In genomic region chr12:3178671-3179413, GRCh38 we compare ENCODE assay signal across 1 cellular context.
TF ChIP-seq lines count a peak whose summit lies in the region.

No MANE protein-coding gene starts in this region.

TF ChIP-seq in H1, 55 proteins besides CTCF, POLR2A, EP300 and RAD21 (continued from another document):
- TF ChIP-seq, protein P1, sequence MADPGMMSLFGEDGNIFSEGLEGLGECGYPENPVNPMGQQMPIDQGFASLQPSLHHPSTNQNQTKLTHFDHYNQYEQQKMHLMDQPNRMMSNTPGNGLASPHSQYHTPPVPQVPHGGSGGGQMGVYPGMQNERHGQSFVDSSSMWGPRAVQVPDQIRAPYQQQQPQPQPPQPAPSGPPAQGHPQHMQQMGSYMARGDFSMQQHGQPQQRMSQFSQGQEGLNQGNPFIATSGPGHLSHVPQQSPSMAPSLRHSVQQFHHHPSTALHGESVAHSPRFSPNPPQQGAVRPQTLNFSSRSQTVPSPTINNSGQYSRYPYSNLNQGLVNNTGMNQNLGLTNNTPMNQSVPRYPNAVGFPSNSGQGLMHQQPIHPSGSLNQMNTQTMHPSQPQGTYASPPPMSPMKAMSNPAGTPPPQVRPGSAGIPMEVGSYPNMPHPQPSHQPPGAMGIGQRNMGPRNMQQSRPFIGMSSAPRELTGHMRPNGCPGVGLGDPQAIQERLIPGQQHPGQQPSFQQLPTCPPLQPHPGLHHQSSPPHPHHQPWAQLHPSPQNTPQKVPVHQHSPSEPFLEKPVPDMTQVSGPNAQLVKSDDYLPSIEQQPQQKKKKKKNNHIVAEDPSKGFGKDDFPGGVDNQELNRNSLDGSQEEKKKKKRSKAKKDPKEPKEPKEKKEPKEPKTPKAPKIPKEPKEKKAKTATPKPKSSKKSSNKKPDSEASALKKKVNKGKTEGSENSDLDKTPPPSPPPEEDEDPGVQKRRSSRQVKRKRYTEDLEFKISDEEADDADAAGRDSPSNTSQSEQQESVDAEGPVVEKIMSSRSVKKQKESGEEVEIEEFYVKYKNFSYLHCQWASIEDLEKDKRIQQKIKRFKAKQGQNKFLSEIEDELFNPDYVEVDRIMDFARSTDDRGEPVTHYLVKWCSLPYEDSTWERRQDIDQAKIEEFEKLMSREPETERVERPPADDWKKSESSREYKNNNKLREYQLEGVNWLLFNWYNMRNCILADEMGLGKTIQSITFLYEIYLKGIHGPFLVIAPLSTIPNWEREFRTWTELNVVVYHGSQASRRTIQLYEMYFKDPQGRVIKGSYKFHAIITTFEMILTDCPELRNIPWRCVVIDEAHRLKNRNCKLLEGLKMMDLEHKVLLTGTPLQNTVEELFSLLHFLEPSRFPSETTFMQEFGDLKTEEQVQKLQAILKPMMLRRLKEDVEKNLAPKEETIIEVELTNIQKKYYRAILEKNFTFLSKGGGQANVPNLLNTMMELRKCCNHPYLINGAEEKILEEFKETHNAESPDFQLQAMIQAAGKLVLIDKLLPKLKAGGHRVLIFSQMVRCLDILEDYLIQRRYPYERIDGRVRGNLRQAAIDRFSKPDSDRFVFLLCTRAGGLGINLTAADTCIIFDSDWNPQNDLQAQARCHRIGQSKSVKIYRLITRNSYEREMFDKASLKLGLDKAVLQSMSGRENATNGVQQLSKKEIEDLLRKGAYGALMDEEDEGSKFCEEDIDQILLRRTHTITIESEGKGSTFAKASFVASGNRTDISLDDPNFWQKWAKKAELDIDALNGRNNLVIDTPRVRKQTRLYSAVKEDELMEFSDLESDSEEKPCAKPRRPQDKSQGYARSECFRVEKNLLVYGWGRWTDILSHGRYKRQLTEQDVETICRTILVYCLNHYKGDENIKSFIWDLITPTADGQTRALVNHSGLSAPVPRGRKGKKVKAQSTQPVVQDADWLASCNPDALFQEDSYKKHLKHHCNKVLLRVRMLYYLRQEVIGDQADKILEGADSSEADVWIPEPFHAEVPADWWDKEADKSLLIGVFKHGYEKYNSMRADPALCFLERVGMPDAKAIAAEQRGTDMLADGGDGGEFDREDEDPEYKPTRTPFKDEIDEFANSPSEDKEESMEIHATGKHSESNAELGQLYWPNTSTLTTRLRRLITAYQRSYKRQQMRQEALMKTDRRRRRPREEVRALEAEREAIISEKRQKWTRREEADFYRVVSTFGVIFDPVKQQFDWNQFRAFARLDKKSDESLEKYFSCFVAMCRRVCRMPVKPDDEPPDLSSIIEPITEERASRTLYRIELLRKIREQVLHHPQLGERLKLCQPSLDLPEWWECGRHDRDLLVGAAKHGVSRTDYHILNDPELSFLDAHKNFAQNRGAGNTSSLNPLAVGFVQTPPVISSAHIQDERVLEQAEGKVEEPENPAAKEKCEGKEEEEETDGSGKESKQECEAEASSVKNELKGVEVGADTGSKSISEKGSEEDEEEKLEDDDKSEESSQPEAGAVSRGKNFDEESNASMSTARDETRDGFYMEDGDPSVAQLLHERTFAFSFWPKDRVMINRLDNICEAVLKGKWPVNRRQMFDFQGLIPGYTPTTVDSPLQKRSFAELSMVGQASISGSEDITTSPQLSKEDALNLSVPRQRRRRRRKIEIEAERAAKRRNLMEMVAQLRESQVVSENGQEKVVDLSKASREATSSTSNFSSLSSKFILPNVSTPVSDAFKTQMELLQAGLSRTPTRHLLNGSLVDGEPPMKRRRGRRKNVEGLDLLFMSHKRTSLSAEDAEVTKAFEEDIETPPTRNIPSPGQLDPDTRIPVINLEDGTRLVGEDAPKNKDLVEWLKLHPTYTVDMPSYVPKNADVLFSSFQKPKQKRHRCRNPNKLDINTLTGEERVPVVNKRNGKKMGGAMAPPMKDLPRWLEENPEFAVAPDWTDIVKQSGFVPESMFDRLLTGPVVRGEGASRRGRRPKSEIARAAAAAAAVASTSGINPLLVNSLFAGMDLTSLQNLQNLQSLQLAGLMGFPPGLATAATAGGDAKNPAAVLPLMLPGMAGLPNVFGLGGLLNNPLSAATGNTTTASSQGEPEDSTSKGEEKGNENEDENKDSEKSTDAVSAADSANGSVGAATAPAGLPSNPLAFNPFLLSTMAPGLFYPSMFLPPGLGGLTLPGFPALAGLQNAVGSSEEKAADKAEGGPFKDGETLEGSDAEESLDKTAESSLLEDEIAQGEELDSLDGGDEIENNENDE (IDR thresholded peaks at IDR 0.05; ENCODE audit: insufficient replicate concordance, low read length): no peak
- TF ChIP-seq CHD2 (IDR thresholded peaks at IDR 0.05; ENCODE audit: low read length): no peak
- no peak for TF ChIP-seq JUND (IDR thresholded peaks at IDR 0.05; ENCODE audit: low read length)
- no peak for TF ChIP-seq CHD1 (IDR thresholded peaks at IDR 0.05; ENCODE audit: low read depth, low read length)
- TF ChIP-seq NANOG (IDR thresholded peaks at IDR 0.05; ENCODE audit: insufficient read depth, low read depth, low read length, poor library complexity, severe bottlenecking): no peak
- TF ChIP-seq KDM4A (IDR thresholded peaks at IDR 0.05; ENCODE audit: low read depth, low read length, severe bottlenecking): no peak
- TF ChIP-seq PHF8 (conservative IDR thresholded peaks at IDR 0.05; ENCODE audit: low read depth, low read length): no peak
